8 cellular contexts compared by ENCODE assay signal in genomic region chr1:32250893-32251716, GRCh38. TPM values are rescaled to one million over a fixed set of nuclear protein-coding genes. Genes with fewer than 3 reads are reported as not detected.
DNase-seq lines count a peak whose midpoint lies in the region; ATAC-seq lines count a peak whose summit lies in the region.

Gene LCK, plus strand, starts transcription at chr1:32251265. Its CDS starts 23,065 bp downstream, at chr1:32274330.

- H3K4me3 ChIP-seq in MG63: no peak within 1 kb of the TSS

- peak within 1 kb of the TSS; percentile 97 for H3K27ac Mint-ChIP-seq in activated CD4-positive, alpha-beta memory T cell treated with anti-CD3 and anti-CD28 coated beads for 36 hours

- H3K4me1 Mint-ChIP-seq in activated CD4-positive, alpha-beta memory T cell treated with anti-CD3 and anti-CD28 coated beads for 36 hours (ENCODE audit: low read depth): peaks cover 53% of the 10 kb centered on the region

- intact Hi-C loops in activated CD4-positive, alpha-beta memory T cell treated with anti-CD3 and anti-CD28 coated beads for 36 hours (cut with micrococcal nuclease): loop anchor here (1.0 to 2.0 kb wide), 6 partner anchors 22 to 144 kb away; partner anchors contain the start of genes BSDC1, HDAC1, MARCKSL1 and TXLNA
- intact Hi-C loops in sciatic nerve (cut with DNase I): no loop called here

- no peaks in the 10 kb centered on the region for H3K36me3 ChIP-seq in MG63

- POLR2A ChIA-PET in activated CD4-positive, alpha-beta memory T cell treated with anti-CD3 and anti-CD28 coated beads for 36 hours (lab: Charles Lee): interaction anchor here (0.7 to 4.3 kb wide), 10 partner anchors 8 to 143 kb away, joined by 3 to 37 read pairs (median 5); partner anchors contain the start of genes BSDC1, CCDC28B, HDAC1 and MARCKSL1

- H3K9me3 Mint-ChIP-seq in activated CD4-positive, alpha-beta memory T cell treated with anti-CD3 and anti-CD28 coated beads for 36 hours: no peaks in the 10 kb centered on the region

- CTCF ChIA-PET in activated CD4-positive, alpha-beta memory T cell treated with anti-CD3 and anti-CD28 coated beads for 36 hours (lab: Charles Lee): interaction anchor here (0.9 to 5.8 kb wide), 4 partner anchors 12 to 53 kb away, joined by 3 to 65 read pairs (median 40); partner anchors contain the start of gene HDAC1

- H3K27me3 Mint-ChIP-seq in activated CD4-positive, alpha-beta memory T cell treated with anti-CD3 and anti-CD28 coated beads for 36 hours: no peaks in the 10 kb centered on the region

- H3K27me3 ChIP-seq in MG63: no peaks in the 10 kb centered on the region

- DNase-seq in activated CD4-positive, alpha-beta memory T cell treated with anti-CD3 and anti-CD28 coated beads for 36 hours: peak; percentile 89
- peak; percentile 2 for DNase-seq in hepatic stellate cell (ENCODE audit: low spot score)
- peak; percentile 66 to 70 for DNase-seq in stimulated activated CD8-positive, alpha-beta memory T cell treated with anti-CD3 and anti-CD28 coated beads, Interleukin-2, amount 100 ng/mL, for 48 hours (ENCODE audit: low read depth in 2 of 2)
- no peak for DNase-seq in amniotic stem cell (lab: John Stamatoyannopoulos, UW)
- no peak for DNase-seq in MG63
- no peak for DNase-seq in sciatic nerve (ENCODE audit: low spot score)

- no peaks in the 10 kb centered on the region for H3K9me3 ChIP-seq in MG63

- peak; percentile 31 for ATAC-seq in GM21528 (IDR thresholded peaks at IDR 0.05; ENCODE audit: low FRiP score, unreplicated experiment)
- no peak for ATAC-seq in HG02798 (IDR thresholded peaks at IDR 0.05; ENCODE audit: poor library complexity, unreplicated experiment)
- ATAC-seq in sciatic nerve: no peak

- peak within 1 kb of the TSS; percentile 96 for H3K4me3 Mint-ChIP-seq in activated CD4-positive, alpha-beta memory T cell treated with anti-CD3 and anti-CD28 coated beads for 36 hours

- peaks cover 28% of the 10 kb centered on the region for H3K36me3 Mint-ChIP-seq in activated CD4-positive, alpha-beta memory T cell treated with anti-CD3 and anti-CD28 coated beads for 36 hours

RNA-seq across cellular contexts. Expression of gene LCK, which starts in this region (rescaled TPM):
- total RNA-seq in activated CD4-positive, alpha-beta memory T cell treated with anti-CD3 and anti-CD28 coated beads for 36 hours: 100 to 1,000 TPM; 224 to 246 TPM
- not detected in 2 replicates for total RNA-seq in MG63 (2014; rRNA removed; shearing (Covaris generic); ENCODE audit: low replicate concordance)
- total RNA-seq in sciatic nerve: 3.2 TPM

Comparison
In these comparisons a context has a peak if more than half of its experiments do, and no peak if none do; other contexts are left out.
1. RNA of gene LCK (total RNA-seq): 224 to 246 TPM in activated CD4-positive, alpha-beta memory T cell treated with anti-CD3 and anti-CD28 coated beads for 36 hours; 3.2 TPM in sciatic nerve (single experiment) and not detected in MG63; every median in the first group is over 10 times any median in the second.
2. DNase-seq: peak in activated CD4-positive, alpha-beta memory T cell treated with anti-CD3 and anti-CD28 coated beads for 36 hours (single experiment), hepatic stellate cell (single experiment) and stimulated activated CD8-positive, alpha-beta memory T cell treated with anti-CD3 and anti-CD28 coated beads, Interleukin-2, amount 100 ng/mL, for 48 hours (2 of 2); none in amniotic stem cell (single experiment), MG63 (single experiment) and sciatic nerve (single experiment).